ENCODE assay signal across 8 cellular contexts in the genomic region with DNA sequence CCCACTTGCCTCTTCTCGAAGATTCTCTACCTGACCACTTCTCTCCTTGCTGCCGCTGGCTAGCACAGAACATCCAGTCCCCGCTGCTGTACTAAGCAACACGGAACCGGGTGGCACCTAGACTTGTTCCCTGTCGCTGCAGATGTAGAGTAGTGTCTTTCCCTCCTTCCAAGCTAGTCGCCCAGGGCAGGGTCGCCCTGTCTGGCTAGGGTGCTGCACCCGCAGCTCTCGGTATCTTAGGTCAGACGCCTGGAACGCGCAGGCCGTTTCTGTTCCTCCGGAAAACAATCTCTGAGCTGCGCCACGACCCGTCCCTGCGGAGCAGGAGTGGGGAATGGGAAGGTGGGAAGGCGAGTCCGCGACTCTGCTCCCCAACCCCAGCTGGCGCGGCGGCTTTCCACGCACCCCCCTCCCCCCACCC. TPM values are rescaled to one million over a fixed set of nuclear protein-coding genes. Genes with fewer than 3 reads are reported as not detected.
A peak's percentile ranks its signal among the peaks of the same experiment; 100 is the strongest.
DNase-seq lines count a peak whose midpoint lies in the region; ATAC-seq and TF ChIP-seq lines count a peak whose summit lies in the region.

No MANE protein-coding gene starts in this region.

- H4K5ac ChIP-seq in H9 (ENCODE audit: insufficient read length, low read depth, low read length): no peak overlapping the region

- no peak overlapping the region for H3K4ac ChIP-seq in H9 (ENCODE audit: low read depth, low read length)

- H2BK15ac ChIP-seq in H9 (ENCODE audit: low read depth, low read length): no peak overlapping the region

- H3K9me3 Mint-ChIP-seq in H9: no peaks in the 10 kb centered on the region
- H3K9me3 Mint-ChIP-seq in activated T-cell treated with anti-CD3 and anti-CD28 coated beads, Interleukin-2, amount 50 U/mL, for 72 hours: no peaks in the 10 kb centered on the region

- H3K27me3 Mint-ChIP-seq in H9 (ENCODE audit: low read depth): peaks cover 23% of the 10 kb centered on the region
- peaks cover 8% of the 10 kb centered on the region for H3K27me3 Mint-ChIP-seq in activated T-cell treated with anti-CD3 and anti-CD28 coated beads, Interleukin-2, amount 50 U/mL, for 72 hours (ENCODE audit: low read depth)

- H3K36me3 ChIP-seq in ACC112 (ENCODE audit: insufficient read depth, low read length) (no peaks in the 10 kb centered on the region; the same call in 1 of the 2 replicates), sigmoid colon (no peaks in the 10 kb centered on the region)

- H3K9me3 ChIP-seq in H9 (ENCODE audit: control insufficient read depth, low read depth, low read length) (no peaks in the 10 kb centered on the region), sigmoid colon (no peaks in the 10 kb centered on the region)

- H3K23ac ChIP-seq in H9 (ENCODE audit: insufficient read length, low read depth, low read length): no peak overlapping the region

- H3K36me3 Mint-ChIP-seq in H9 (ENCODE audit: insufficient read depth in 1 of 3, low read depth in 3 of 3): peaks cover 10 to 30% (median 26%) of the 10 kb centered on the region in 3 experiments
- H3K36me3 Mint-ChIP-seq in activated T-cell treated with anti-CD3 and anti-CD28 coated beads, Interleukin-2, amount 50 U/mL, for 72 hours (ENCODE audit: insufficient read depth in 2 of 2): no peaks in the 10 kb centered on the region

- intact Hi-C loops in left ventricle myocardium superior (cut with micrococcal nuclease): no loop called here
- intact Hi-C loops in sigmoid colon (cut with DNase I): loop anchor here (5.0 kb wide), 1 partner anchor 90 kb away; no protein-coding TSS in a partner anchor

- H4K8ac ChIP-seq in H9 (replicated peaks; ENCODE audit: insufficient read length, low read depth, low read length): no peak overlapping the region

- H2BK120ac ChIP-seq in H9 (ENCODE audit: low read depth, low read length, poor library complexity, severe bottlenecking): no peak overlapping the region

- peak in 2 of 4 donors; percentile 52 to 91 for TF ChIP-seq EP300 in sigmoid colon (IDR thresholded peaks at IDR 0.05)

- TF ChIP-seq CTCF in H9 (conservative IDR thresholded peaks at IDR 0.05): no peak
- no peak for TF ChIP-seq CTCF in sigmoid colon (IDR thresholded peaks at IDR 0.05)

- peak overlapping the region; percentile 96 for H3K4me3 ChIP-seq in ACC112 (ENCODE audit: low read depth, low read length)
- peak overlapping the region; percentile 77 to 87 (median 78) for H3K4me3 ChIP-seq in sigmoid colon

- no peak overlapping the region; a peak in 1 of 7 replicates for H3K27ac Mint-ChIP-seq in H9
- no peak overlapping the region for H3K27ac Mint-ChIP-seq in activated T-cell treated with anti-CD3 and anti-CD28 coated beads, Interleukin-2, amount 50 U/mL, for 72 hours

- no peak overlapping the region for H2BK5ac ChIP-seq in H9 (ENCODE audit: insufficient read length, low read length)

- no peak for TF ChIP-seq POLR2A in sigmoid colon (IDR thresholded peaks at IDR 0.05)

- peak; percentile 15 to 18 for ATAC-seq in activated T-cell treated with anti-CD3 and anti-CD28 coated beads, Interleukin-2, amount 50 U/mL, for 72 hours (replicated peaks in 1 of 2)
- ATAC-seq in left ventricle myocardium superior (peak; percentile 30), HG03439 (IDR thresholded peaks at IDR 0.05; ENCODE audit: unreplicated experiment) (no peak)

- peaks cover 42 to 45% of the 10 kb centered on the region in 2 experiments for H3K4me1 Mint-ChIP-seq in H9
- peaks cover 32% of the 10 kb centered on the region for H3K4me1 Mint-ChIP-seq in activated T-cell treated with anti-CD3 and anti-CD28 coated beads, Interleukin-2, amount 50 U/mL, for 72 hours (ENCODE audit: low read depth)

- no peak overlapping the region for H4K91ac ChIP-seq in H9 (ENCODE audit: insufficient read length, low read depth, low read length)

- no peak overlapping the region for H3K56ac ChIP-seq in H9 (ENCODE audit: insufficient read length, low read depth, low read length)

- no peak overlapping the region for H3K18ac ChIP-seq in H9 (ENCODE audit: insufficient read length, low read depth, low read length)

- no CpG with 5 or more reads among the region's 26 CpGs for whole genome bisulfite sequencing in H9 (ENCODE audit: extremely low coverage, insufficient read length, low lambda C conversion rate)
- WGBS in sigmoid colon, 2 donors: 1 to 2% methylated on average over 26 of the region's 26 CpGs

- peaks cover 17% of the 10 kb centered on the region for H3K23me2 ChIP-seq in H9 (ENCODE audit: insufficient read length, low read depth, low read length, poor library complexity, severe bottlenecking)

- no peak overlapping the region for H2AK5ac ChIP-seq in H9 (ENCODE audit: insufficient read length, low read length)

- H3K27ac ChIP-seq in ACC112 (ENCODE audit: low read depth, low read length) (peak overlapping the region; percentile 89), H9 (ENCODE audit: insufficient read length, low read depth, low read length) (no peak overlapping the region), sigmoid colon (peak overlapping the region; percentile 94 to 98 (median 97))

- H3K27me3 ChIP-seq in ACC112 (ENCODE audit: insufficient read depth, low read length) (no peaks in the 10 kb centered on the region), H9 (ENCODE audit: insufficient read depth, low read length) (peaks cover 4% of the 10 kb centered on the region; the same call in 1 of the 2 replicates), sigmoid colon (no peaks in the 10 kb centered on the region)

- H3K9ac ChIP-seq in H9 (ENCODE audit: extremely low read depth, insufficient read length, low read length): peak overlapping the region; percentile 36

- no peak overlapping the region for H2BK12ac ChIP-seq in H9 (ENCODE audit: insufficient read length, low read depth, low read length)

- peaks cover 56% of the 10 kb centered on the region for H3K79me2 ChIP-seq in ACC112 (ENCODE audit: control insufficient read depth, insufficient read depth, low read length, unreplicated experiment)
- peaks cover 9% of the 10 kb centered on the region; the same call in 1 of the 2 replicates for H3K79me2 ChIP-seq in H9 (ENCODE audit: insufficient read depth, low read length)

- H2AFZ ChIP-seq in ACC112 (ENCODE audit: low read length, unreplicated experiment): peak overlapping the region; percentile 35
- H2AFZ ChIP-seq in H9 (ENCODE audit: low read length): no peak overlapping the region

- H3T11ph ChIP-seq in H9 (ENCODE audit: low read length): no peak overlapping the region

- no peak overlapping the region for H2BK20ac ChIP-seq in H9 (ENCODE audit: low read depth, low read length, poor library complexity, severe bottlenecking)

- DNase-seq in H9 (peak; percentile 45), left ventricle myocardium superior (peak; percentile 71), sigmoid colon (peak; percentile 81), NCI-H187 treated with DMSO at 0.1 percent for 48 hours (lab: John Stamatoyannopoulos, UW) (no peak)
- no peak for DNase-seq in activated T-cell treated with anti-CD3 and anti-CD28 coated beads, Interleukin-2, amount 50 U/mL, for 72 hours
- no peak for DNase-seq in central memory CD4-positive, alpha-beta T cell

- H3K4me3 Mint-ChIP-seq in H9: peak overlapping the region; percentile 88 to 93
- H3K4me3 Mint-ChIP-seq in activated T-cell treated with anti-CD3 and anti-CD28 coated beads, Interleukin-2, amount 50 U/mL, for 72 hours: peak overlapping the region; percentile 85 to 87

- H4K20me1 ChIP-seq in H9 (ENCODE audit: control insufficient read depth, insufficient read depth, insufficient read length): no peaks in the 10 kb centered on the region

- peaks cover 40% of the 10 kb centered on the region for H3K4me1 ChIP-seq in ACC112 (ENCODE audit: control insufficient read depth, insufficient read depth, low read length, unreplicated experiment)
- peaks cover 3% of the 10 kb centered on the region; the same call in 1 of the 2 replicates for H3K4me1 ChIP-seq in H9 (ENCODE audit: insufficient read depth, low read length)
- peaks cover 0 to 47% (median 44%) of the 10 kb centered on the region in 4 donors for H3K4me1 ChIP-seq in sigmoid colon

- H3K14ac ChIP-seq in H9 (ENCODE audit: insufficient read depth, low read length): no peak overlapping the region

- no peaks in the 10 kb centered on the region for H3K79me1 ChIP-seq in H9 (ENCODE audit: insufficient read depth, low read depth, low read length, poor library complexity, severe bottlenecking)

- peak overlapping the region; percentile 86 for H3K4me2 ChIP-seq in H9 (ENCODE audit: insufficient read depth, insufficient read length, low read length)

RNA-seq across cellular contexts. Expression of a gene that starts 0.8 kb away (rescaled TPM):
- total RNA-seq in H9 (2021) (17.7 and 18.7 TPM in 2 replicates), left ventricle myocardium superior (12.0 TPM), sigmoid colon (10 to 100 TPM; 20.1 to 32.7 (median 25.8) TPM)
- 1 to 10 TPM; 1.5 to 3.1 TPM for total RNA-seq in activated T-cell treated with anti-CD3 and anti-CD28 coated beads, Interleukin-2, amount 50 U/mL, for 72 hours
- 10 to 100 TPM in 2 of 3 donors, 1 to 10 TPM in 1; 9.0 to 20.9 (median 12.7) TPM for polyA plus RNA-seq in sigmoid colon

RNA-seq across cellular contexts. Expression of a gene that starts 6.9 kb away (rescaled TPM):
- total RNA-seq in H9 (2021) (97.9 and 106 TPM in 2 replicates), left ventricle myocardium superior (45.3 TPM), sigmoid colon (100 to 1,000 TPM in 1 of 4 donors, 10 to 100 TPM in 3; 55.4 to 117 (median 84.3) TPM)
- total RNA-seq in activated T-cell treated with anti-CD3 and anti-CD28 coated beads, Interleukin-2, amount 50 U/mL, for 72 hours: 10 to 100 TPM; 57.5 to 61.0 TPM
- 10 to 100 TPM; 58.3 to 94.1 (median 62.0) TPM for polyA plus RNA-seq in sigmoid colon

RNA-seq across cellular contexts. Expression of a gene that starts 21.4 kb away (rescaled TPM):
- total RNA-seq in H9 (2021) (29.8 and 32.7 TPM in 2 replicates), left ventricle myocardium superior (18.1 TPM), sigmoid colon (10 to 100 TPM; 15.3 to 28.6 (median 21.9) TPM)
- total RNA-seq in activated T-cell treated with anti-CD3 and anti-CD28 coated beads, Interleukin-2, amount 50 U/mL, for 72 hours: 10 to 100 TPM; 22.4 to 26.2 TPM
- 10 to 100 TPM; 20.4 to 25.0 (median 20.8) TPM for polyA plus RNA-seq in sigmoid colon

Comparison
In these comparisons a context has a peak if more than half of its experiments do, and no peak if none do; other contexts are left out.
1. DNase-seq: peak in H9 (single experiment), left ventricle myocardium superior (single experiment) and sigmoid colon (single experiment); none in activated T-cell treated with anti-CD3 and anti-CD28 coated beads, Interleukin-2, amount 50 U/mL, for 72 hours (0 of 2), NCI-H187 treated with DMSO at 0.1 percent for 48 hours (single experiment) and central memory CD4-positive, alpha-beta T cell (single experiment).